Comparison of ENCODE assay signal across 20 cellular contexts in the genomic region with DNA sequence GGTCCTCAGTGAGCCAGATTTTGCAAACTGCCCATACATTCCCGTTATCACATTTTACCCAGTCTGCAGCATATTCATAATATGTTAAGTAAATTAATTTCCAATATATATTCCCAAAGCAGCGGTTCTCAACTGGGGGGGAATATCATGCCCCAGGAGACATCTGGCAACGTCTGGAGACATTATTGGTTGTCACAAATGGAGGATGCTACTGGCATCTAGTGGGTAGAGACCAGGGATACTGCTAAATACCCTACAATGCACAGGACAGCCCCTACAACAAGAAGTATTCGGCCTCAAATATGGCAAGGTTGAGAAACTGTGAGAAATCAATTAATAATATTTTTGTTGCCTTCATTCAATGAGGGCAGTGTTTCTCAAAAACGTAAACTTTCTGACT.
"Had no signal": no experiment of that assay in that cellular context is flagged by ENCODE, and none has a peak within 500 bp of the region (broad histone marks: within the 10 kb centered on the region; RNA-seq: fewer than 3 reads in every experiment).

No MANE protein-coding gene starts in this region.

- H3K4me3 ChIP-seq: breast epithelium, colonic mucosa, gastrocnemius medialis, right lobe of liver, thyroid gland had no signal

- H3K36me3 ChIP-seq: breast epithelium, colonic mucosa, gastrocnemius medialis, right lobe of liver, thyroid gland, WERI-Rb-1 had no signal

- DNase-seq: activated CD4-positive, alpha-beta T cell treated with anti-CD3 and anti-CD28 coated beads for 48 hours; activated CD4-positive, alpha-beta T cell treated with anti-CD3 and anti-CD28 coated beads, Interleukin-2, amount 50 U/mL, for 48 hours; activated CD8-positive, alpha-beta memory T cell treated with anti-CD3 and anti-CD28 coated beads for 24 hours; activated effector memory CD4-positive, alpha-beta T cell treated with Interleukin-2 at 50 U/mL for 16 hours; activated naive CD4-positive, alpha-beta T cell treated with anti-CD3 and anti-CD28 coated beads for 36 hours; colonic mucosa; effector memory CD4-positive, alpha-beta T cell; gastrocnemius medialis; glutamatergic neuron; left colon; natural killer cell; right lobe of liver; stimulated activated CD4-positive, alpha-beta T cell treated with anti-CD3 and anti-CD28 coated beads, Interleukin-12 subunit alpha, Interleukin-12 subunit beta, amount 100 ng/mL, for 4 hours; stimulated activated CD4-positive, alpha-beta T cell treated with anti-CD3 and anti-CD28 coated beads, Interleukin-4, amount 100 ng/mL, for 1 hour; stimulated activated naive CD8-positive, alpha-beta T cell treated with anti-CD3 and anti-CD28 coated beads, Interleukin-15, Interleukin-2, amounts not matched to agents 100 U/mL and 50 U/mL, for 24 hours; T-helper 9 cell; thyroid gland; WERI-Rb-1 had no signal

- H3K9me3 Mint-ChIP-seq: activated naive CD4-positive, alpha-beta T cell treated with anti-CD3 and anti-CD28 coated beads for 36 hours; central memory CD8-positive, alpha-beta T cell; natural killer cell had no signal

- H3K27ac Mint-ChIP-seq: activated naive CD4-positive, alpha-beta T cell treated with anti-CD3 and anti-CD28 coated beads for 36 hours; natural killer cell had no signal

- H3K4me1 ChIP-seq: breast epithelium, colonic mucosa, gastrocnemius medialis, right lobe of liver, thyroid gland had no signal

- H3K36me3 Mint-ChIP-seq: natural killer cell had no signal

- H3K27ac ChIP-seq: breast epithelium, colonic mucosa, gastrocnemius medialis, right lobe of liver, thyroid gland, WERI-Rb-1 had no signal

- H3K27me3 ChIP-seq: breast epithelium, colonic mucosa, gastrocnemius medialis, right lobe of liver, thyroid gland had no signal

- H3K4me3 Mint-ChIP-seq: activated naive CD4-positive, alpha-beta T cell treated with anti-CD3 and anti-CD28 coated beads for 36 hours; central memory CD8-positive, alpha-beta T cell; natural killer cell had no signal

- H3K4me1 Mint-ChIP-seq: central memory CD8-positive, alpha-beta T cell; natural killer cell had no signal
